In the genomic region with DNA sequence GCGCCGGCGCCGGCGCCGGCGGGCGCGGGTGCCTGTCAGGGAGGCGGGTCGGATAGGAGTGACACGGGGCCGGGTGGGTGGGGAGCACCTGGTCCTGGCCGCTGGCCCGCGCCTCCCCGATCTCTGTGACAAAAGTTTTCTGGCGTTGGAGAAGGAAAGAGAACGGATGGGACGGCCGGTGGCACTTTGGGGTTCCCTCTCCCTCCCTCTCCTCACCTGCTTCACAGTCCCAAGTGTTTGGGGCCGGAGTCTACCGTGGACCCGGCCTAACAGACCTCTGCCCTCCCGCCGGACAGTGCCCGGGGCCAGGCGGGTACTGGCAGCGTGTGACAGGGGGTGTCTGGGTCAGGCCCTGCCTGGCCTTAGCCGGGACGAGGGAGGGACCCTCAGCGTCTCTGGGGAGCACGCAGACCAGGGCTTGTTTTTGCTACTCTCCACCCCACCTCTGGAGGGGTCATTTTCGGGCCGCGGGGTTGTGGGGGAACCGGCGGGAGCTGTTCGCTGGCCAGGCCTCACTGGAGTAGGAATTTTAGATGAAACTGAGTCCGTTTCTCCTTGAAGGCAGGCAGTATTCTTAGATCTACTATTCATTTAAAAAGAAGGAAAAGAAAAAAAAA, we compare ENCODE assay signal across 2 cellular contexts.
TF ChIP-seq lines count a peak whose summit lies in the region.

No MANE protein-coding gene starts in this region.

TF ChIP-seq in endothelial cell of umbilical vein, 7 proteins besides CTCF, POLR2A, EP300 and RAD21:
- peak; percentile 100 for TF ChIP-seq EZH2 (IDR thresholded peaks at IDR 0.05; ENCODE audit: borderline replicate concordance, low read depth, low read length, severe bottlenecking)
- TF ChIP-seq POLR2AphosphoS5 (IDR thresholded peaks at IDR 0.05; ENCODE audit: insufficient read depth, low read depth, low read length) = no peak

TF ChIP-seq in neural cell, 6 proteins besides CTCF, POLR2A, EP300 and RAD21:
- TF ChIP-seq MXI1 (conservative IDR thresholded peaks at IDR 0.05; ENCODE audit: poor library complexity, severe bottlenecking) = no peak
- TF ChIP-seq TAF1 (IDR thresholded peaks at IDR 0.05; ENCODE audit: low read depth) = no peak
- TF ChIP-seq, protein P1, sequence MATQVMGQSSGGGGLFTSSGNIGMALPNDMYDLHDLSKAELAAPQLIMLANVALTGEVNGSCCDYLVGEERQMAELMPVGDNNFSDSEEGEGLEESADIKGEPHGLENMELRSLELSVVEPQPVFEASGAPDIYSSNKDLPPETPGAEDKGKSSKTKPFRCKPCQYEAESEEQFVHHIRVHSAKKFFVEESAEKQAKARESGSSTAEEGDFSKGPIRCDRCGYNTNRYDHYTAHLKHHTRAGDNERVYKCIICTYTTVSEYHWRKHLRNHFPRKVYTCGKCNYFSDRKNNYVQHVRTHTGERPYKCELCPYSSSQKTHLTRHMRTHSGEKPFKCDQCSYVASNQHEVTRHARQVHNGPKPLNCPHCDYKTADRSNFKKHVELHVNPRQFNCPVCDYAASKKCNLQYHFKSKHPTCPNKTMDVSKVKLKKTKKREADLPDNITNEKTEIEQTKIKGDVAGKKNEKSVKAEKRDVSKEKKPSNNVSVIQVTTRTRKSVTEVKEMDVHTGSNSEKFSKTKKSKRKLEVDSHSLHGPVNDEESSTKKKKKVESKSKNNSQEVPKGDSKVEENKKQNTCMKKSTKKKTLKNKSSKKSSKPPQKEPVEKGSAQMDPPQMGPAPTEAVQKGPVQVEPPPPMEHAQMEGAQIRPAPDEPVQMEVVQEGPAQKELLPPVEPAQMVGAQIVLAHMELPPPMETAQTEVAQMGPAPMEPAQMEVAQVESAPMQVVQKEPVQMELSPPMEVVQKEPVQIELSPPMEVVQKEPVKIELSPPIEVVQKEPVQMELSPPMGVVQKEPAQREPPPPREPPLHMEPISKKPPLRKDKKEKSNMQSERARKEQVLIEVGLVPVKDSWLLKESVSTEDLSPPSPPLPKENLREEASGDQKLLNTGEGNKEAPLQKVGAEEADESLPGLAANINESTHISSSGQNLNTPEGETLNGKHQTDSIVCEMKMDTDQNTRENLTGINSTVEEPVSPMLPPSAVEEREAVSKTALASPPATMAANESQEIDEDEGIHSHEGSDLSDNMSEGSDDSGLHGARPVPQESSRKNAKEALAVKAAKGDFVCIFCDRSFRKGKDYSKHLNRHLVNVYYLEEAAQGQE (IDR thresholded peaks at IDR 0.05; ENCODE audit: borderline replicate concordance) = no peak
- no peak for TF ChIP-seq POLR2AphosphoS5 (IDR thresholded peaks at IDR 0.05)
- peak; percentile 55 for TF ChIP-seq EZH2 (IDR thresholded peaks at IDR 0.05; ENCODE audit: borderline replicate concordance, insufficient read depth, low read length, poor library complexity, severe bottlenecking)
TF ChIP-seq in neural cell: peak in this region for 1.
